24 cellular contexts compared by ENCODE assay signal in the genomic region with DNA sequence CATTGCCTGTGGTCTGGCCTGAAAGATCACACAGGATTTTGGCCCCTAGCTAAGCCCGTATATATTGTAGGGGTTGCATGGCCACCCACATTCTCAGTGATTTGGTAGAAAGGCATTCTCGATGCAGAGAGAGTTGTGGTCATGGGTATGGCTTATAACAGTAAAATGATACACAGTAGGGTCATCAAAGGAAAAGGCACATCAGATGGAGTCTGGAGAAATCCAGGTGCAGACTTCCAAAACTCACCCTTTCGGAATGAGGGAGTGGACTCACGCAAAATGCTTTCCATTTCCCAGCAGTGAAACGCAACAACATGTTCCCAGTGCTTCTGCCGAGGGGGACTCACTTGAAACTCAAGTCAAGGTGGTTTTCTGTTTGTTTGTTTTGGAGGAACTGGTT.
DNase-seq lines count a peak whose midpoint lies in the region; ATAC-seq and TF ChIP-seq lines count a peak whose summit lies in the region.
"Had no signal": no experiment of that assay in that cellular context is flagged by ENCODE, and none has a peak within 500 bp of the region (broad histone marks: within the 10 kb centered on the region; RNA-seq: fewer than 3 reads in every experiment).

No MANE protein-coding gene starts in this region.

- H3K4me1 ChIP-seq in breast epithelium (no peaks in the 10 kb centered on the region), SJCRH30 (peaks cover 4% of the 10 kb centered on the region; the same call in 1 of the 2 replicates)
- H3K4me1 ChIP-seq: BE2C, Peyer's patch had no signal

- peaks cover 7% of the 10 kb centered on the region for H3K36me3 Mint-ChIP-seq in MCF 10A (ENCODE audit: insufficient read depth, unreplicated experiment)
- no peaks in the 10 kb centered on the region for H3K36me3 Mint-ChIP-seq in activated T-helper 2 cell treated with anti-CD3 and anti-CD28 coated beads, Interferon-gamma antibody, Interleukin-2, Interleukin-4, amounts not matched to agents 10 μg/mL and 5 μg/mL and 100 μg/mL, durations not matched to agents 14 hours and 24 hours and 36 hours (ENCODE audit: low read depth)
- H3K36me3 Mint-ChIP-seq: IgD-negative memory B cell had no signal

- peaks cover 8% of the 10 kb centered on the region for H3K4me1 Mint-ChIP-seq in MCF 10A (ENCODE audit: insufficient read depth, unreplicated experiment)
- no peaks in the 10 kb centered on the region for H3K4me1 Mint-ChIP-seq in activated T-helper 2 cell treated with anti-CD3 and anti-CD28 coated beads, Interferon-gamma antibody, Interleukin-2, Interleukin-4, amounts not matched to agents 10 μg/mL and 5 μg/mL and 100 μg/mL, durations not matched to agents 14 hours and 24 hours and 36 hours (ENCODE audit: low read depth)
- H3K4me1 Mint-ChIP-seq: IgD-negative memory B cell had no signal

- no peak overlapping the region for H3K4me3 Mint-ChIP-seq in MCF 10A (ENCODE audit: unreplicated experiment)
- H3K4me3 Mint-ChIP-seq in activated T-helper 2 cell treated with anti-CD3 and anti-CD28 coated beads, Interferon-gamma antibody, Interleukin-2, Interleukin-4, amounts not matched to agents 10 μg/mL and 5 μg/mL and 100 μg/mL, durations not matched to agents 14 hours and 24 hours and 36 hours (ENCODE audit: low read depth): no peak overlapping the region
- H3K4me3 Mint-ChIP-seq: IgD-negative memory B cell had no signal

- no peak for DNase-seq in MCF 10A (ENCODE audit: unreplicated experiment)
- DNase-seq in breast epithelium (ENCODE audit: low spot score in 2 of 2): no peak
- peak; percentile 5 to 11 for DNase-seq in SJCRH30
- DNase-seq in epithelial cell of esophagus (ENCODE audit: low read depth): peak; percentile 78
- DNase-seq in hippocampal formation (lab: John Stamatoyannopoulos, UW): no peak
- DNase-seq in epidermal melanocyte (ENCODE audit: insufficient read length, low spot score): no peak
- no peak for DNase-seq in activated T-helper 2 cell treated with anti-CD3 and anti-CD28 coated beads, Interferon-gamma antibody, Interleukin-2, Interleukin-4, amounts not matched to agents 10 μg/mL and 5 μg/mL and 100 μg/mL, durations not matched to agents 14 hours and 24 hours and 36 hours (ENCODE audit: low spot score)
- DNase-seq: 8988T, ACHN, BE2C, DMS153, DND-41, GM23248, H7, NCI-H1436 treated with DMSO at 0.1 percent for 48 hours, NCI-H187 treated with DMSO at 0.1 percent for 48 hours, NCI-H2107, NCI-H446 treated with DMSO at 0.1 percent for 48 hours, NCI-H526 treated with DMSO at 0.1 percent for 48 hours, Peyer's patch, T-helper 1 cell had no signal

- H3K27ac ChIP-seq in breast epithelium (peak overlapping the region in 1 of 2 donors; percentile 56), SJCRH30 (no peak overlapping the region)
- H3K27ac ChIP-seq: GM23248, KMS-11, Peyer's patch had no signal

- TF ChIP-seq CTCF in MCF 10A (IDR thresholded peaks at IDR 0.05; ENCODE audit: unreplicated experiment): no peak
- TF ChIP-seq CTCF in breast epithelium (IDR thresholded peaks at IDR 0.05): no peak
- TF ChIP-seq CTCF in epithelial cell of esophagus (IDR thresholded peaks at IDR 0.05; ENCODE audit: insufficient read depth, low read depth, low read length, missing control alignments): no peak

- no peak for TF ChIP-seq POLR2A in breast epithelium (IDR thresholded peaks at IDR 0.05)

- intact Hi-C loops in MCF 10A (cut with micrococcal nuclease): no loop called here
- intact Hi-C loops in breast epithelium (cut with DNase I; ENCODE audit: low total_unique reads): loop anchor here (5.0 kb wide), 1 partner anchor 157 kb away; no protein-coding TSS in a partner anchor
- intact Hi-C loops in activated T-helper 2 cell treated with anti-CD3 and anti-CD28 coated beads, Interferon-gamma antibody, Interleukin-2, Interleukin-4, amounts not matched to agents 10 μg/mL and 5 μg/mL and 100 μg/mL, durations not matched to agents 14 hours and 24 hours and 36 hours (cut with micrococcal nuclease): no loop called here

- H3K27me3 Mint-ChIP-seq in MCF 10A (ENCODE audit: insufficient read depth, unreplicated experiment): no peaks in the 10 kb centered on the region
- no peaks in the 10 kb centered on the region for H3K27me3 Mint-ChIP-seq in activated T-helper 2 cell treated with anti-CD3 and anti-CD28 coated beads, Interferon-gamma antibody, Interleukin-2, Interleukin-4, amounts not matched to agents 10 μg/mL and 5 μg/mL and 100 μg/mL, durations not matched to agents 14 hours and 24 hours and 36 hours (ENCODE audit: low read depth)
- H3K27me3 Mint-ChIP-seq: IgD-negative memory B cell had no signal

- peak overlapping the region; percentile 50 for H3K27ac Mint-ChIP-seq in MCF 10A (ENCODE audit: low read depth, unreplicated experiment)
- no peak overlapping the region for H3K27ac Mint-ChIP-seq in activated T-helper 2 cell treated with anti-CD3 and anti-CD28 coated beads, Interferon-gamma antibody, Interleukin-2, Interleukin-4, amounts not matched to agents 10 μg/mL and 5 μg/mL and 100 μg/mL, durations not matched to agents 14 hours and 24 hours and 36 hours
- H3K27ac Mint-ChIP-seq: IgD-negative memory B cell had no signal

- no peaks in the 10 kb centered on the region for H3K36me3 ChIP-seq in breast epithelium
- H3K36me3 ChIP-seq in SJCRH30: no peaks in the 10 kb centered on the region
- H3K36me3 ChIP-seq: BE2C, Peyer's patch had no signal

- no TSS peak for BruUV-seq in MCF 10A (replicated peaks; lab: Mats Ljungman, UMichigan)

- H3K27me3 ChIP-seq in breast epithelium (no peaks in the 10 kb centered on the region), SJCRH30 (no peaks in the 10 kb centered on the region)
- H3K27me3 ChIP-seq: BE2C, Peyer's patch had no signal

- H3K9me3 ChIP-seq in breast epithelium (no peaks in the 10 kb centered on the region), SJCRH30 (replicated peaks) (no peaks in the 10 kb centered on the region)
- H3K9me3 ChIP-seq: BE2C, Peyer's patch had no signal

- ATAC-seq in HG03045 (IDR thresholded peaks at IDR 0.05; ENCODE audit: unreplicated experiment): no peak

- POLR2A ChIA-PET in MCF 10A (lab: Yijun Ruan, JAX): no interaction called here

- H3K4me3 ChIP-seq in breast epithelium (no peak overlapping the region), SJCRH30 (no peak overlapping the region), epithelial cell of esophagus (ENCODE audit: low read length) (no peak overlapping the region)
- H3K4me3 ChIP-seq: GM23248, Peyer's patch had no signal

- CTCF ChIA-PET in MCF 10A (lab: Yijun Ruan, JAX): no interaction called here

- no peaks in the 10 kb centered on the region for H3K9me3 Mint-ChIP-seq in MCF 10A (ENCODE audit: unreplicated experiment)
- peaks cover 14% of the 10 kb centered on the region for H3K9me3 Mint-ChIP-seq in activated T-helper 2 cell treated with anti-CD3 and anti-CD28 coated beads, Interferon-gamma antibody, Interleukin-2, Interleukin-4, amounts not matched to agents 10 μg/mL and 5 μg/mL and 100 μg/mL, durations not matched to agents 14 hours and 24 hours and 36 hours

Comparison
In these comparisons a context has a peak if more than half of its experiments do, and no peak if none do; other contexts are left out.
1. DNase-seq: peak in SJCRH30 (2 of 2) and epithelial cell of esophagus (single experiment); none in MCF 10A (single experiment), breast epithelium (0 of 2), hippocampal formation (0 of 2), epidermal melanocyte (single experiment) and activated T-helper 2 cell treated with anti-CD3 and anti-CD28 coated beads, Interferon-gamma antibody, Interleukin-2, Interleukin-4, amounts not matched to agents 10 μg/mL and 5 μg/mL and 100 μg/mL, durations not matched to agents 14 hours and 24 hours and 36 hours (single experiment).